22 cellular contexts compared by ENCODE assay signal in genomic region chr1:177915641-177916040, GRCh38. TPM values are rescaled to one million over a fixed set of nuclear protein-coding genes. Genes with fewer than 3 reads are reported as not detected.
A peak's percentile ranks its signal among the peaks of the same experiment; 100 is the strongest.
DNase-seq lines count a peak whose midpoint lies in the region; FAIRE-seq and TF ChIP-seq lines count a peak whose summit lies in the region.
"Had no signal": no experiment of that assay in that cellular context is flagged by ENCODE, and none has a peak within 500 bp of the region (broad histone marks: within the 10 kb centered on the region; RNA-seq: fewer than 3 reads in every experiment).

No MANE protein-coding gene starts in this region.

- no peak overlapping the region for H3K9ac ChIP-seq in colonic mucosa (ENCODE audit: low read depth in 2 of 2, low read length in 2 of 2)

- TF ChIP-seq CTCF in bronchial epithelial cell (IDR thresholded peaks at IDR 0.05; ENCODE audit: insufficient read depth, low read length, severe bottlenecking), result no peak
- TF ChIP-seq CTCF in colonic mucosa (IDR thresholded peaks at IDR 0.05), result no peak

- DNase-seq in ELF-1 (ENCODE audit: low read depth, low spot score), result peak; percentile 24
- peak; percentile 53 for DNase-seq in M059J (ENCODE audit: low read depth)
- peak; percentile 81 for DNase-seq in bronchial epithelial cell (ENCODE audit: low read depth)
- peak; percentile 49 for DNase-seq in kidney tubule cell (ENCODE audit: low spot score)
- no peak for DNase-seq in HUDEP-2 (lab: John Stamatoyannopoulos, UW; ENCODE audit: unreplicated experiment in 76 of 76)
- DNase-seq in colonic mucosa, result no peak
- DNase-seq in Ammon's horn (ENCODE audit: low spot score), result no peak
- DNase-seq: BE2C; CD4-positive, CD25-positive, alpha-beta regulatory T cell; DMS79; GOT3; HCEC 1CT; Karpas-422; MG63; NCI-H1417 treated with DMSO at 0.1 percent for 48 hours; NCI-H187; NCI-H2107; SJCRH30; T-helper 1 cell had no signal

- intact Hi-C loops in colonic mucosa (cut with DNase I), result no loop called here

- no peaks in the 10 kb centered on the region for H3K4me1 ChIP-seq in colonic mucosa
- H3K4me1 ChIP-seq: BE2C, SJCRH30 had no signal

- no peaks in the 10 kb centered on the region for H3K36me3 ChIP-seq in bronchial epithelial cell (ENCODE audit: control insufficient read depth, insufficient read depth, low read length)
- H3K36me3 ChIP-seq in colonic mucosa, result no peaks in the 10 kb centered on the region
- H3K36me3 ChIP-seq: BE2C, MG63, SJCRH30 had no signal

- H3K9me3 ChIP-seq in colonic mucosa, result no peaks in the 10 kb centered on the region
- H3K9me3 ChIP-seq: BE2C, MG63, SJCRH30 had no signal

- H3K4me3 ChIP-seq in bronchial epithelial cell (ENCODE audit: low read depth, low read length), result no peak overlapping the region
- no peak overlapping the region for H3K4me3 ChIP-seq in colonic mucosa
- H3K4me3 ChIP-seq: MG63, SJCRH30 had no signal

- FAIRE-seq in bronchial epithelial cell (lab: Jason Lieb, UNC), result peak; percentile 32
- FAIRE-seq: A204.1, GM12891, HTR-8/SVneo had no signal

- H3K27ac ChIP-seq in colonic mucosa, result no peak overlapping the region
- H3K27ac ChIP-seq: SJCRH30 had no signal

- H3K27me3 ChIP-seq in bronchial epithelial cell (ENCODE audit: control insufficient read depth, insufficient read depth, low read length) (no peaks in the 10 kb centered on the region), colonic mucosa (no peaks in the 10 kb centered on the region)
- H3K27me3 ChIP-seq: BE2C, MG63, SJCRH30 had no signal

RNA-seq across cellular contexts. Expression of gene SEC16B, which starts 54.2 kb away (rescaled TPM):
- total RNA-seq in M059J (2014; rRNA removed; shearing (Covaris generic)), result 0.79 and 1.2 TPM in 2 replicates
- total RNA-seq in bronchial epithelial cell (0.26 TPM in 2 replicates), colonic mucosa (1 to 10 TPM; 2.8 to 5.2 TPM)
- total RNA-seq: CD4-positive, CD25-positive, alpha-beta regulatory T cell had no signal

Comparison
In these comparisons a context has a peak if more than half of its experiments do, and no peak if none do; other contexts are left out.
1. DNase-seq: peak in ELF-1 (single experiment), M059J (single experiment), bronchial epithelial cell (single experiment) and kidney tubule cell (single experiment); none in HUDEP-2 (0 of 76), colonic mucosa (single experiment) and Ammon's horn (single experiment).